ENCODE assay signal across 26 cellular contexts in the genomic region with DNA sequence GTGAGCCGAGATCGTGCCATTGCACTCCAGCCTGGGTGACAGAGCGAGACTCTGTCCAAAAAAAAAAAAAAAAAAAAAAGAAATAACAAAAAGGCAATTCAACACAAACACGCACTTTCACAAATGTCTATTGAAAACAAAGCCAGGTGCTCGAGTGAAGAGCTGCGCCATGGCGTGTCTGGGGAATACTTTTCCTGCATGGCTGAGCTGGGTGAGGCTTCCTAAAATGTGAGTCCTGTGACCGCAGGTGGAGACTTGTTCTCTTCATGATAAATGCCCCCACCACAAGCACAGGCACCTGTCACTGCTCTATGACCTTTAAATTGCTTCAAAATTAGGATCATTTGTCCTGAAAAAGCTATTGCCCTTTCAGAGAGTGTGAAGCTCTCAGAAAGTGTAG. TPM values are rescaled to one million over a fixed set of nuclear protein-coding genes. Genes with fewer than 3 reads are reported as not detected.
DNase-seq lines count a peak whose midpoint lies in the region.
"Had no signal": no experiment of that assay in that cellular context is flagged by ENCODE, and none has a peak within 500 bp of the region (broad histone marks: within the 10 kb centered on the region; RNA-seq: fewer than 3 reads in every experiment).

No MANE protein-coding gene starts in this region.

- peak; percentile 33 for DNase-seq in NCI-H1105 treated with DMSO at 0.1 percent for 48 hours (lab: John Stamatoyannopoulos, UW)
- DNase-seq in NCI-H1105 (lab: John Stamatoyannopoulos, UW), result no peak
- peak; percentile 72 for DNase-seq in NCI-H187 treated with DMSO at 0.1 percent for 48 hours (lab: John Stamatoyannopoulos, UW)
- DNase-seq in SW480 (ENCODE audit: low spot score), result peak; percentile 79
- DNase-seq in NOMO-1 treated with dmso at 0.1 percent for 144 hours (lab: John Stamatoyannopoulos, UW; ENCODE audit: unreplicated experiment), result no peak
- no peak for DNase-seq in nucleus accumbens (lab: John Stamatoyannopoulos, UW)
- no peak for DNase-seq in posterior vena cava (ENCODE audit: low spot score)
- DNase-seq: activated CD4-positive, alpha-beta T cell treated with anti-CD3 and anti-CD28 coated beads for 36 hours; activated CD8-positive, alpha-beta memory T cell treated with anti-CD3 and anti-CD28 coated beads for 24 hours; activated T-cell treated with anti-CD3 and anti-CD28 coated beads, Interleukin-2, amount 50 U/mL, for 24 hours; adrenal gland; EL; HCEC 1CT; left colon; mesenchymal stem cell; NCI-H1436 treated with DMSO at 0.1 percent for 48 hours; NCI-H226; stimulated activated CD4-positive, alpha-beta T cell treated with anti-CD3 and anti-CD28 coated beads, Interleukin-2, amount 100 ng/mL, for 24 hours; substantia nigra; T-helper 1 cell had no signal

- no peaks in the 10 kb centered on the region for H3K36me3 ChIP-seq in skeletal muscle tissue (ENCODE audit: control insufficient read depth in 3 of 3, insufficient read depth in 3 of 3, low read length in 3 of 3)
- H3K36me3 ChIP-seq: adrenal gland, heart right ventricle, neutrophil had no signal

- H3K4me1 ChIP-seq in skeletal muscle tissue (ENCODE audit: control insufficient read depth in 3 of 3, insufficient read depth in 3 of 3, low read length in 3 of 3), result peaks cover 54 to 72% (median 70%) of the 10 kb centered on the region in 3 donors

- no peaks in the 10 kb centered on the region for H3K9me3 ChIP-seq in skeletal muscle tissue (ENCODE audit: control insufficient read depth in 3 of 3, low read length in 3 of 3)
- H3K9me3 ChIP-seq: adrenal gland, heart right ventricle, neutrophil had no signal

- intact Hi-C loops in posterior vena cava (cut with DNase I), result loop anchor here in 1 of 2 donors (1.0 kb wide), 1 partner anchor 24 kb away; no protein-coding TSS in a partner anchor

- no peak overlapping the region for H3K4me3 ChIP-seq in skeletal muscle tissue (ENCODE audit: low read length in 3 of 3)
- H3K4me3 ChIP-seq: adrenal gland, heart right ventricle, skin epidermis had no signal

- H3K27me3 ChIP-seq in skeletal muscle tissue (ENCODE audit: control insufficient read depth in 3 of 3, insufficient read depth in 3 of 3, low read length in 3 of 3), result no peaks in the 10 kb centered on the region
- H3K27me3 ChIP-seq: adrenal gland had no signal

- H3K27ac ChIP-seq in skeletal muscle tissue (ENCODE audit: low read depth, low read length), result peak overlapping the region; percentile 91
- H3K27ac ChIP-seq: adrenal gland, epithelial cell of prostate, heart right ventricle, HL-60, neutrophil, skin epidermis had no signal

- peak overlapping the region in 1 of 3 donors; percentile 84 for H3K9ac ChIP-seq in skeletal muscle tissue (ENCODE audit: low read depth in 1 of 3, low read length in 3 of 3)

RNA-seq across cellular contexts. Expression of gene ABLIM2, which starts 4.0 kb away (rescaled TPM):
- total RNA-seq in skeletal muscle tissue (7.3 TPM), posterior vena cava (10 to 100 TPM; 11.7 to 23.8 TPM)

RNA-seq across cellular contexts. Expression of gene SH3TC1, which starts 36.5 kb away (rescaled TPM):
- total RNA-seq in skeletal muscle tissue, result 13.0 TPM
- 10 to 100 TPM; 36.6 to 45.1 TPM for total RNA-seq in posterior vena cava

Comparison
In these comparisons a context has a peak if more than half of its experiments do, and no peak if none do; other contexts are left out.
1. DNase-seq: peak in NCI-H1105 treated with DMSO at 0.1 percent for 48 hours (single experiment), NCI-H187 treated with DMSO at 0.1 percent for 48 hours (single experiment) and SW480 (single experiment); none in NCI-H1105 (single experiment), NOMO-1 treated with dmso at 0.1 percent for 144 hours (single experiment), nucleus accumbens (0 of 56) and posterior vena cava (single experiment).